ENCODE assay signal across 24 cellular contexts in the genomic region with DNA sequence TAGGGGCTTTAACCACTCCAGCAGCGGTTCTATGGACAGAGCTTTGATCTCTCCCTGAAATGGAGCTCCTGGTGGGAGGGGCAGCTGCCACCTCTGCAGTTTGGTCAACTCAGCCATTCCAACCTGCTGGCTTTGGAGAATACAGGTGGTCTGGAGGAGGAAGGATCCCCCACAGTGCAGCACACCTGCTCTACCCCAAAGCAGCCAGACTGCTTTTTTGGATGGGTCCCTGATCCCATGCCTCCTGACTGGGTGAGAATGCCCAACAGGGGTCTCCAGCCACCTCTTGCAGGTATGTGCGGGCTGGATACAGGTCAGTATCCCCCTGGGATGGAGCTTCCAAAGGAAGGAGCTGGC. TPM values are rescaled to one million over a fixed set of nuclear protein-coding genes. Genes with fewer than 3 reads are reported as not detected.
DNase-seq lines count a peak whose midpoint lies in the region; ATAC-seq and TF ChIP-seq lines count a peak whose summit lies in the region.
"Had no signal": no experiment of that assay in that cellular context is flagged by ENCODE, and none has a peak within 500 bp of the region (broad histone marks: within the 10 kb centered on the region; RNA-seq: fewer than 3 reads in every experiment).

No MANE protein-coding gene starts in this region.

- H3K36me3 ChIP-seq in mucosa of descending colon (ENCODE audit: low read depth) (no peaks in the 10 kb centered on the region), Karpas-422 (ENCODE audit: insufficient read depth, low read length) (no peaks in the 10 kb centered on the region)
- H3K36me3 ChIP-seq: BLaER1 treated with 17β-estradiol and CSF1 and Interleukin-3, amounts not matched to agents 10 nM and 100 nM had no signal

- peaks cover 9% of the 10 kb centered on the region for H3K9me3 Mint-ChIP-seq in stimulated activated memory B cell treated with anti-CD40 and anti-IgM and Interleukin-4, amounts not matched to agents 10 μg/mL and 1 μg/mL and 100 μg/mL, for 72 hours

- H3K27me3 ChIP-seq in right cardiac atrium (ENCODE audit: control insufficient read depth, insufficient read depth) (no peaks in the 10 kb centered on the region), Karpas-422 (ENCODE audit: low read length) (no peaks in the 10 kb centered on the region)
- H3K27me3 ChIP-seq: BLaER1 treated with 17β-estradiol and CSF1 and Interleukin-3, amounts not matched to agents 10 nM and 100 nM had no signal

- DNase-seq in right cardiac atrium (no peak), cardiac septum (ENCODE audit: low spot score) (no peak), mucosa of descending colon (no peak), Karpas-422 (no peak)
- DNase-seq: CD4-positive, alpha-beta T cell; H9; IMR-90; NCI-H1092; NCI-H1417 treated with DMSO at 0.1 percent for 48 hours; NCI-H1694 treated with DMSO at 0.1 percent for 48 hours; NCI-H2081 treated with DMSO at 0.1 percent for 48 hours; NCI-H2171; NCI-H226; NCI-H510A; NCI-H69; RPMI8226; SHP77 treated with DMSO at 0.1 percent for 48 hours had no signal

- H2AFZ ChIP-seq in Karpas-422 (ENCODE audit: low read length), result no peak overlapping the region
- H2AFZ ChIP-seq: GM23338 had no signal

- H3K27me3 Mint-ChIP-seq in stimulated activated memory B cell treated with anti-CD40 and anti-IgM and Interleukin-4, amounts not matched to agents 10 μg/mL and 1 μg/mL and 100 μg/mL, for 72 hours, result no peaks in the 10 kb centered on the region
- H3K27me3 Mint-ChIP-seq: CD4-positive, alpha-beta T cell had no signal

- no peak overlapping the region for H3K27ac ChIP-seq in right cardiac atrium (ENCODE audit: low read length)
- H3K27ac ChIP-seq in Karpas-422 (ENCODE audit: low read length), result no peak overlapping the region
- H3K27ac ChIP-seq: BLaER1 treated with 17β-estradiol and CSF1 and Interleukin-3, amounts not matched to agents 10 nM and 100 nM; KMS-11 had no signal

- H3K4me3 ChIP-seq in right cardiac atrium (ENCODE audit: low read length) (no peak overlapping the region), mucosa of descending colon (no peak overlapping the region), Karpas-422 (ENCODE audit: low read length) (no peak overlapping the region)
- H3K4me3 ChIP-seq: BLaER1 treated with 17β-estradiol and CSF1 and Interleukin-3, amounts not matched to agents 10 nM and 100 nM; GM23338 had no signal

- WGBS in right cardiac atrium, result 64% methylated on average over 2 of the region's 2 CpGs

- H3K79me2 ChIP-seq in Karpas-422 (ENCODE audit: low read length), result no peaks in the 10 kb centered on the region

- no peaks in the 10 kb centered on the region for H3K36me3 Mint-ChIP-seq in stimulated activated memory B cell treated with anti-CD40 and anti-IgM and Interleukin-4, amounts not matched to agents 10 μg/mL and 1 μg/mL and 100 μg/mL, for 72 hours

- no peaks in the 10 kb centered on the region for H3K9me2 ChIP-seq in Karpas-422 (replicated peaks; ENCODE audit: insufficient read depth, low read length)

- no peaks in the 10 kb centered on the region for H3K4me1 ChIP-seq in right cardiac atrium (ENCODE audit: control insufficient read depth, insufficient read depth, low read length)
- no peaks in the 10 kb centered on the region for H3K4me1 ChIP-seq in mucosa of descending colon (ENCODE audit: low read depth)
- no peaks in the 10 kb centered on the region for H3K4me1 ChIP-seq in Karpas-422 (ENCODE audit: low read length)
- H3K4me1 ChIP-seq: BLaER1 treated with 17β-estradiol and CSF1 and Interleukin-3, amounts not matched to agents 10 nM and 100 nM had no signal

- H3K9me3 ChIP-seq in right cardiac atrium (ENCODE audit: control insufficient read depth, low read length), result no peaks in the 10 kb centered on the region
- peaks cover 84% of the 10 kb centered on the region for H3K9me3 ChIP-seq in mucosa of descending colon
- peaks cover 35% of the 10 kb centered on the region for H3K9me3 ChIP-seq in Karpas-422 (ENCODE audit: low read length)

- H3K4me1 Mint-ChIP-seq in stimulated activated memory B cell treated with anti-CD40 and anti-IgM and Interleukin-4, amounts not matched to agents 10 μg/mL and 1 μg/mL and 100 μg/mL, for 72 hours, result no peaks in the 10 kb centered on the region
- H3K4me1 Mint-ChIP-seq: GM23338, H9 had no signal

- no peak overlapping the region for H3K9ac ChIP-seq in Karpas-422 (ENCODE audit: low read length)
- H3K9ac ChIP-seq: BLaER1 treated with 17β-estradiol and CSF1 and Interleukin-3, amounts not matched to agents 10 nM and 100 nM; KMS-11 had no signal

- ATAC-seq in right cardiac atrium (peak; percentile 24 to 36), mucosa of descending colon (peak; percentile 20), GM19035 (IDR thresholded peaks at IDR 0.05; ENCODE audit: unreplicated experiment) (no peak), HG03045 (IDR thresholded peaks at IDR 0.05; ENCODE audit: unreplicated experiment) (no peak)
- peak; percentile 46 for ATAC-seq in stimulated activated memory B cell treated with anti-CD40 and anti-IgM and Interleukin-4, amounts not matched to agents 10 μg/mL and 1 μg/mL and 100 μg/mL, for 72 hours
- ATAC-seq: GM23338 had no signal

- no peak overlapping the region for H3K4me2 ChIP-seq in Karpas-422 (ENCODE audit: low read depth, low read length, poor library complexity, severe bottlenecking)
- H3K4me2 ChIP-seq: BLaER1 treated with 17β-estradiol and CSF1 and Interleukin-3, amounts not matched to agents 10 nM and 100 nM; GM23338; KMS-11 had no signal

- intact Hi-C loops in right cardiac atrium (cut with DNase I) (no loop called here), cardiac septum (cut with DNase I) (no loop called here), mucosa of descending colon (cut with DNase I, micrococcal nuclease) (no loop called here)

- no peak overlapping the region for H3K4me3 Mint-ChIP-seq in stimulated activated memory B cell treated with anti-CD40 and anti-IgM and Interleukin-4, amounts not matched to agents 10 μg/mL and 1 μg/mL and 100 μg/mL, for 72 hours
- H3K4me3 Mint-ChIP-seq: CD4-positive, alpha-beta T cell; GM23338; H9 had no signal

- no peak overlapping the region for H3K27ac Mint-ChIP-seq in stimulated activated memory B cell treated with anti-CD40 and anti-IgM and Interleukin-4, amounts not matched to agents 10 μg/mL and 1 μg/mL and 100 μg/mL, for 72 hours
- H3K27ac Mint-ChIP-seq: CD4-positive, alpha-beta T cell; GM23338; H9 had no signal

- H4K20me1 ChIP-seq in Karpas-422 (ENCODE audit: insufficient read depth, low read depth, low read length), result no peaks in the 10 kb centered on the region
- H4K20me1 ChIP-seq: BLaER1 treated with 17β-estradiol and CSF1 and Interleukin-3, amounts not matched to agents 10 nM and 100 nM had no signal

- no peak for TF ChIP-seq CTCF in mucosa of descending colon (IDR thresholded peaks at IDR 0.05)

RNA-seq across cellular contexts. Expression of gene TPTE, which starts 53.9 kb away (rescaled TPM):
- not detected for total RNA-seq in right cardiac atrium
- polyA plus RNA-seq in right cardiac atrium, result not detected
- not detected for total RNA-seq in cardiac septum
- total RNA-seq in mucosa of descending colon, result not detected
- not detected in 2 replicates for total RNA-seq in Karpas-422 (2014; rRNA removed; shearing (Covaris generic); ENCODE audit: low replicate concordance)
- total RNA-seq: CD4-positive, alpha-beta T cell; G401; GM23338; H9; IMR-90 had no signal
- polyA plus RNA-seq: GM23338, IMR-90 had no signal

Comparison
In these comparisons a context has a peak if more than half of its experiments do, and no peak if none do; other contexts are left out.
1. ATAC-seq: peak in right cardiac atrium (2 of 2), mucosa of descending colon (single experiment) and stimulated activated memory B cell treated with anti-CD40 and anti-IgM and Interleukin-4, amounts not matched to agents 10 μg/mL and 1 μg/mL and 100 μg/mL, for 72 hours (single experiment); none in GM19035 (single experiment) and HG03045 (single experiment).